1 cellular context compared by ENCODE assay signal in genomic region chr11:84720706-84721402, GRCh38.
TF ChIP-seq lines count a peak whose summit lies in the region.

No MANE protein-coding gene starts in this region.

TF ChIP-seq in H1, 55 proteins besides CTCF, POLR2A, EP300 and RAD21 (continued from another document):
- TF ChIP-seq CHD7 (IDR thresholded peaks at IDR 0.05; ENCODE audit: insufficient replicate concordance, low read length): no peak
- TF ChIP-seq RBBP5 (IDR thresholded peaks at IDR 0.05; ENCODE audit: borderline replicate concordance, low read depth, low read length): 0 out of 2 replicates have a peak, but pooled peaks have one; percentile 1
- peak; percentile 20; the same call in 1 of the 2 replicates for TF ChIP-seq PHF8 (conservative IDR thresholded peaks at IDR 0.05; ENCODE audit: low read depth, low read length)
- peak; percentile 61 for TF ChIP-seq KDM4A (IDR thresholded peaks at IDR 0.05; ENCODE audit: low read depth, low read length, severe bottlenecking)
